In genomic region chr2:61476929-61477589, GRCh38 we compare ENCODE assay signal across 2 cellular contexts.
TF ChIP-seq lines count a peak whose summit lies in the region.

No MANE protein-coding gene starts in this region.

TF ChIP-seq in HEK293, 187 proteins besides CTCF, POLR2A, EP300 and RAD21:
- TF ChIP-seq ZBTB17 (tag by site-specific recombination; IDR thresholded peaks at IDR 0.05): peak; percentile 29; the same call in 1 of the 2 replicates
- TF ChIP-seq ZBTB44 (tag by site-specific recombination; IDR thresholded peaks at IDR 0.05): peak; percentile 78

TF ChIP-seq in H1, 55 proteins besides CTCF, POLR2A, EP300 and RAD21:
- peak; percentile 65 for TF ChIP-seq POLR2AphosphoS5 (IDR thresholded peaks at IDR 0.05; ENCODE audit: low read depth, low read length)
